In the genomic region with DNA sequence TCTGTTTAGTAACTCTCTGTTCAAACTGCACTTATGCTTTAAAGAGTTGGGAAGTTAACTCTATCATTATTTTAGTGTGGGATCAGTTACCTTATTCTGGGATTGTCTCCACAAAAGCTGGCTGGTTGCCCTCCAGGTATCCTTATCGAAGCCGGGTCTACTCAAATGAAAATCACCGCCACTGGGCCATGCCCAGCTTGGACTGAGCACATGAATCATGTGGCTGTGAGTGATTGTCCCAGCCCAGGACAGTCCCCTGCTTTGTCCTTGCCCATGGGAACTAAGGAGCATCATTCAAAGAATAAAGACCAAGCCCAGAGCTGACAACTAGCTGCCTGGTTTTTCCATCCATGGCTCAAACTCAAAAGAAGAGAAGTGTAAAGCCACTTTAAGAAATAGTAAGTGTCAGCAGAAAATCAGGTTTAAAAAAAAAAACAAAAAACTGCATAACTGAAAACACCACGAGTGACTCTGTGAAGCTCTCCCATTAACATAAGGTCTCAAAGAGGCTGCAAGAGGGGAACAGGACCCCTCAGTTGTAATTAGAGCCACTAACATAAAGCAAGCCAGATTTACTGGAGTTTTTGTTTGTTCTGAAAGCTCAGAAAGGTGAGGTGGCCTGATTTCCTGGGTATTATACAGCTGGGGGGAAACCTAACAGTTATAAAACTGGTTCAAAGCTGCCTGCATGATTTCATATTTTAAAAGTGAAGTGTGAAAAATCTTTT, we compare ENCODE assay signal across 1 cellular context.
TF ChIP-seq lines count a peak whose summit lies in the region.

No MANE protein-coding gene starts in this region.

TF ChIP-seq in GM23338, 12 proteins besides CTCF, POLR2A, EP300 and RAD21 (continued from another document):
- TF ChIP-seq, protein P1, sequence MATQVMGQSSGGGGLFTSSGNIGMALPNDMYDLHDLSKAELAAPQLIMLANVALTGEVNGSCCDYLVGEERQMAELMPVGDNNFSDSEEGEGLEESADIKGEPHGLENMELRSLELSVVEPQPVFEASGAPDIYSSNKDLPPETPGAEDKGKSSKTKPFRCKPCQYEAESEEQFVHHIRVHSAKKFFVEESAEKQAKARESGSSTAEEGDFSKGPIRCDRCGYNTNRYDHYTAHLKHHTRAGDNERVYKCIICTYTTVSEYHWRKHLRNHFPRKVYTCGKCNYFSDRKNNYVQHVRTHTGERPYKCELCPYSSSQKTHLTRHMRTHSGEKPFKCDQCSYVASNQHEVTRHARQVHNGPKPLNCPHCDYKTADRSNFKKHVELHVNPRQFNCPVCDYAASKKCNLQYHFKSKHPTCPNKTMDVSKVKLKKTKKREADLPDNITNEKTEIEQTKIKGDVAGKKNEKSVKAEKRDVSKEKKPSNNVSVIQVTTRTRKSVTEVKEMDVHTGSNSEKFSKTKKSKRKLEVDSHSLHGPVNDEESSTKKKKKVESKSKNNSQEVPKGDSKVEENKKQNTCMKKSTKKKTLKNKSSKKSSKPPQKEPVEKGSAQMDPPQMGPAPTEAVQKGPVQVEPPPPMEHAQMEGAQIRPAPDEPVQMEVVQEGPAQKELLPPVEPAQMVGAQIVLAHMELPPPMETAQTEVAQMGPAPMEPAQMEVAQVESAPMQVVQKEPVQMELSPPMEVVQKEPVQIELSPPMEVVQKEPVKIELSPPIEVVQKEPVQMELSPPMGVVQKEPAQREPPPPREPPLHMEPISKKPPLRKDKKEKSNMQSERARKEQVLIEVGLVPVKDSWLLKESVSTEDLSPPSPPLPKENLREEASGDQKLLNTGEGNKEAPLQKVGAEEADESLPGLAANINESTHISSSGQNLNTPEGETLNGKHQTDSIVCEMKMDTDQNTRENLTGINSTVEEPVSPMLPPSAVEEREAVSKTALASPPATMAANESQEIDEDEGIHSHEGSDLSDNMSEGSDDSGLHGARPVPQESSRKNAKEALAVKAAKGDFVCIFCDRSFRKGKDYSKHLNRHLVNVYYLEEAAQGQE (IDR thresholded peaks at IDR 0.05; ENCODE audit: unreplicated experiment): no peak
- TF ChIP-seq, protein P2, sequence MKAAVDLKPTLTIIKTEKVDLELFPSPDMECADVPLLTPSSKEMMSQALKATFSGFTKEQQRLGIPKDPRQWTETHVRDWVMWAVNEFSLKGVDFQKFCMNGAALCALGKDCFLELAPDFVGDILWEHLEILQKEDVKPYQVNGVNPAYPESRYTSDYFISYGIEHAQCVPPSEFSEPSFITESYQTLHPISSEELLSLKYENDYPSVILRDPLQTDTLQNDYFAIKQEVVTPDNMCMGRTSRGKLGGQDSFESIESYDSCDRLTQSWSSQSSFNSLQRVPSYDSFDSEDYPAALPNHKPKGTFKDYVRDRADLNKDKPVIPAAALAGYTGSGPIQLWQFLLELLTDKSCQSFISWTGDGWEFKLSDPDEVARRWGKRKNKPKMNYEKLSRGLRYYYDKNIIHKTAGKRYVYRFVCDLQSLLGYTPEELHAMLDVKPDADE (IDR thresholded peaks at IDR 0.05): no peak
- no peak for TF ChIP-seq ZNF114 (CRISPR knock-in tag; IDR thresholded peaks at IDR 0.05)
- TF ChIP-seq, protein P3, sequence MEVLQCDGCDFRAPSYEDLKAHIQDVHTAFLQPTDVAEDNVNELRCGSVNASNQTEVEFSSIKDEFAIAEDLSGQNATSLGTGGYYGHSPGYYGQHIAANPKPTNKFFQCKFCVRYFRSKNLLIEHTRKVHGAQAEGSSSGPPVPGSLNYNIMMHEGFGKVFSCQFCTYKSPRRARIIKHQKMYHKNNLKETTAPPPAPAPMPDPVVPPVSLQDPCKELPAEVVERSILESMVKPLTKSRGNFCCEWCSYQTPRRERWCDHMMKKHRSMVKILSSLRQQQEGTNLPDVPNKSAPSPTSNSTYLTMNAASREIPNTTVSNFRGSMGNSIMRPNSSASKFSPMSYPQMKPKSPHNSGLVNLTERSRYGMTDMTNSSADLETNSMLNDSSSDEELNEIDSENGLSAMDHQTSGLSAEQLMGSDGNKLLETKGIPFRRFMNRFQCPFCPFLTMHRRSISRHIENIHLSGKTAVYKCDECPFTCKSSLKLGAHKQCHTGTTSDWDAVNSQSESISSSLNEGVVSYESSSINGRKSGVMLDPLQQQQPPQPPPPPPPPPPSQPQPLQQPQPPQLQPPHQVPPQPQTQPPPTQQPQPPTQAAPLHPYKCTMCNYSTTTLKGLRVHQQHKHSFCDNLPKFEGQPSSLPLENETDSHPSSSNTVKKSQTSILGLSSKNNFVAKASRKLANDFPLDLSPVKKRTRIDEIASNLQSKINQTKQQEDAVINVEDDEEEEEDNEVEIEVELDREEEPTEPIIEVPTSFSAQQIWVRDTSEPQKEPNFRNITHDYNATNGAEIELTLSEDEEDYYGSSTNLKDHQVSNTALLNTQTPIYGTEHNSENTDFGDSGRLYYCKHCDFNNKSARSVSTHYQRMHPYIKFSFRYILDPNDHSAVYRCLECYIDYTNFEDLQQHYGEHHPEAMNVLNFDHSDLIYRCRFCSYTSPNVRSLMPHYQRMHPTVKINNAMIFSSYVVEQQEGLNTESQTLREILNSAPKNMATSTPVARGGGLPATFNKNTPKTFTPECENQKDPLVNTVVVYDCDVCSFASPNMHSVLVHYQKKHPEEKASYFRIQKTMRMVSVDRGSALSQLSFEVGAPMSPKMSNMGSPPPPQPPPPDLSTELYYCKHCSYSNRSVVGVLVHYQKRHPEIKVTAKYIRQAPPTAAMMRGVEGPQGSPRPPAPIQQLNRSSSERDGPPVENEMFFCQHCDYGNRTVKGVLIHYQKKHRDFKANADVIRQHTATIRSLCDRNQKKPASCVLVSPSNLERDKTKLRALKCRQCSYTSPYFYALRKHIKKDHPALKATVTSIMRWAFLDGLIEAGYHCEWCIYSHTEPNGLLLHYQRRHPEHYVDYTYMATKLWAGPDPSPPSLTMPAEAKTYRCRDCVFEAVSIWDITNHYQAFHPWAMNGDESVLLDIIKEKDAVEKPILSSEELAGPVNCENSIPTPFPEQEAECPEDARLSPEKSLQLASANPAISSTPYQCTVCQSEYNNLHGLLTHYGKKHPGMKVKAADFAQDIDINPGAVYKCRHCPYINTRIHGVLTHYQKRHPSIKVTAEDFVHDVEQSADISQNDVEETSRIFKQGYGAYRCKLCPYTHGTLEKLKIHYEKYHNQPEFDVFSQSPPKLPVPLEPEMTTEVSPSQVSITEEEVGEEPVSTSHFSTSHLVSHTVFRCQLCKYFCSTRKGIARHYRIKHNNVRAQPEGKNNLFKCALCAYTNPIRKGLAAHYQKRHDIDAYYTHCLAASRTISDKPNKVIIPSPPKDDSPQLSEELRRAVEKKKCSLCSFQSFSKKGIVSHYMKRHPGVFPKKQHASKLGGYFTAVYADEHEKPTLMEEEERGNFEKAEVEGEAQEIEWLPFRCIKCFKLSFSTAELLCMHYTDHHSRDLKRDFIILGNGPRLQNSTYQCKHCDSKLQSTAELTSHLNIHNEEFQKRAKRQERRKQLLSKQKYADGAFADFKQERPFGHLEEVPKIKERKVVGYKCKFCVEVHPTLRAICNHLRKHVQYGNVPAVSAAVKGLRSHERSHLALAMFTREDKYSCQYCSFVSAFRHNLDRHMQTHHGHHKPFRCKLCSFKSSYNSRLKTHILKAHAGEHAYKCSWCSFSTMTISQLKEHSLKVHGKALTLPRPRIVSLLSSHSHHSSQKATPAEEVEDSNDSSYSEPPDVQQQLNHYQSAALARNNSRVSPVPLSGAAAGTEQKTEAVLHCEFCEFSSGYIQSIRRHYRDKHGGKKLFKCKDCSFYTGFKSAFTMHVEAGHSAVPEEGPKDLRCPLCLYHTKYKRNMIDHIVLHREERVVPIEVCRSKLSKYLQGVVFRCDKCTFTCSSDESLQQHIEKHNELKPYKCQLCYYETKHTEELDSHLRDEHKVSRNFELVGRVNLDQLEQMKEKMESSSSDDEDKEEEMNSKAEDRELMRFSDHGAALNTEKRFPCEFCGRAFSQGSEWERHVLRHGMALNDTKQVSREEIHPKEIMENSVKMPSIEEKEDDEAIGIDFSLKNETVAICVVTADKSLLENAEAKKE (CRISPR knock-in tag; IDR thresholded peaks at IDR 0.05): no peak
- TF ChIP-seq JUNB (IDR thresholded peaks at IDR 0.05; ENCODE audit: unreplicated experiment): no peak
- TF ChIP-seq ZNF331 (CRISPR knock-in tag; IDR thresholded peaks at IDR 0.05; ENCODE audit: low read depth): no peak
- no peak for TF ChIP-seq NANOG (IDR thresholded peaks at IDR 0.05; ENCODE audit: borderline replicate concordance)
- TF ChIP-seq EZH2phosphoT487 (IDR thresholded peaks at IDR 0.05; ENCODE audit: unreplicated experiment): no peak
- TF ChIP-seq EZH2 (IDR thresholded peaks at IDR 0.05; ENCODE audit: low read depth, unreplicated experiment): no peak
- TF ChIP-seq CREB1 (CRISPR knock-in tag; IDR thresholded peaks at IDR 0.05; ENCODE audit: low read depth): no peak
- TF ChIP-seq STAT1 (IDR thresholded peaks at IDR 0.05; ENCODE audit: unreplicated experiment): no peak
